In the genomic region with DNA sequence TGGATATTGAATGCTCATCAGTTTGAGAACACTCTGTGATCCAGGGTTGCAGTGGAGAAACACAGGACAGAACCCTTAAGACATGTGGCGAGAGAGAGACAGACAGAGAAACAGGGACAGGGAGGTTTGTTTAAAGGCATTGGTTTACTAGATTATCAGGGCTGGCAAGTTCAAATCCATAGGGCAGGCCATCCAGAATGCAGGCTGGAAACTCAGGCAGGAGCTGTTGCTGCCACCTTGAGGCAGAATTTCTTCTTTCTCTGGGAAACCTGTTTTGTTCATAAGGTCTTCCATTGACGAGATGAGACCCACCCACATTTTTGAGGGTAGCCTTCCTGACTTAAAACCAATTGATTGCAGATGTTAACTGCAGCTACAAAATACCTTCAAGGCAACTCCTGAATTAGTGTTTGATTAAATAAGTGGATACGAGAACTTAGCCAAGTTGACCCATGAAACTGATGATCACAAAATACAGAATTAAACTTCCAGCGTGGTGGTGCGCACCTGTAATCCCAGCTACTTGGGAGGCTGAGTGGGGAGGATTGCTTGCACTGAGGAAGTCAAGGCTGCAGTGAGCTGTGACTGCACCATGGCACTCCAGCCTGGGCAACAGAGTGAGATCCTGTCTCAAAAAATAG, we compare ENCODE assay signal across 8 cellular contexts.
DNase-seq lines count a peak whose midpoint lies in the region; ATAC-seq and TF ChIP-seq lines count a peak whose summit lies in the region.

No MANE protein-coding gene starts in this region.

- DNase-seq in AG09319 (ENCODE audit: extremely low read depth, low read depth) (peak; percentile 24), GM19238 (ENCODE audit: insufficient read length, low spot score) (peak; percentile 30), NCI-H2227 (lab: John Stamatoyannopoulos, UW; ENCODE audit: unreplicated experiment) (peak; percentile 71), astrocyte of the cerebellum (ENCODE audit: low read depth) (peak; percentile 57), inferior parietal cortex (ENCODE audit: extremely low spot score) (peak; percentile 69)
- DNase-seq in stimulated activated CD8-positive, alpha-beta memory T cell treated with anti-CD3 and anti-CD28 coated beads, Interleukin-4, amount 100 ng/mL, for 48 hours, result no peak

- H3K4me3 ChIP-seq in astrocyte of the cerebellum (ENCODE audit: low read depth, low read length), result no peak overlapping the region

- TF ChIP-seq CTCF in AG09319 (IDR thresholded peaks at IDR 0.05; ENCODE audit: low read depth, low read length), result peak; percentile 64
- peak; percentile 71 for TF ChIP-seq CTCF in astrocyte of the cerebellum (IDR thresholded peaks at IDR 0.05; ENCODE audit: low read depth, low read length, missing control alignments)

- in situ Hi-C loops in astrocyte of the cerebellum (cut with HindIII; ENCODE audit: low sequenced_read_pairs), result loop anchor here (25.0 kb wide), 1 partner anchor 1090 kb away; no protein-coding TSS in a partner anchor

- ATAC-seq in GM21723 (IDR thresholded peaks at IDR 0.05; ENCODE audit: unreplicated experiment) (no peak), GM21447 (IDR thresholded peaks at IDR 0.05; ENCODE audit: unreplicated experiment) (no peak)
